ENCODE assay signal across 8 cellular contexts in the genomic region with DNA sequence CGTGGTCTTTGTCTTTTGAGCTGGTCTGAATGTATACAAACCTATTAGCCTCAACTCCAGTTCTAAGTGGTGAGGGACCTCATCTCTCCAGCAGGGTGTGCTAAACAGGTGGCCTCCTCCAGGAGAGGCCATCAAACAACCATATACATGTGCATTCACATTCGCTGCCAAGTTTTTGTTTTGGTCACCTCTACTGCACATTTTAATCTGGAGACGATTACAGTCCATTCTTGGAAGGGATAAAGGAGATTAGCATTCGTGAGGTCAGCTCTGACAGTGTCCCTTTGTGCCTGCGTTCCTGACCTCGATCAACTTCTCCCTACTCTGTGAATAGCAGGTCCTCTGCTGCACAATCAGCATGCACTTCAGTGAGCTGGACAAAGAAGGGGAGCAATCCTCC.
A peak's percentile ranks its signal among the peaks of the same experiment; 100 is the strongest.
DNase-seq lines count a peak whose midpoint lies in the region; ATAC-seq, FAIRE-seq and TF ChIP-seq lines count a peak whose summit lies in the region.

No MANE protein-coding gene starts in this region.

- H3K27ac Mint-ChIP-seq in chondrocyte (ENCODE audit: unreplicated experiment) (no peak overlapping the region), nephron (no peak overlapping the region)

- DNase-seq in AG08395 (ENCODE audit: low spot score) (peak; percentile 26), HTR-8/SVneo (ENCODE audit: insufficient read length, low spot score) (peak; percentile 34), chondrocyte (ENCODE audit: low spot score) (no peak), omental fat pad (ENCODE audit: low spot score) (no peak), NCI-H2227 (lab: John Stamatoyannopoulos, UW; ENCODE audit: unreplicated experiment) (no peak)
- no peak for DNase-seq in stimulated activated CD4-positive, alpha-beta T cell treated with anti-CD3 and anti-CD28 coated beads, Interleukin-1b, Interleukin-23, amount 100 ng/mL, for 48 hours

- H3K9me3 Mint-ChIP-seq in chondrocyte (ENCODE audit: low read depth) (no peaks in the 10 kb centered on the region), nephron (no peaks in the 10 kb centered on the region)

- H3K4me1 Mint-ChIP-seq in chondrocyte (ENCODE audit: low read depth) (no peaks in the 10 kb centered on the region), nephron (no peaks in the 10 kb centered on the region)

- peak; percentile 78 for ATAC-seq in GM19035 (IDR thresholded peaks at IDR 0.05; ENCODE audit: unreplicated experiment)
- ATAC-seq in omental fat pad (ENCODE audit: low FRiP score): no peak

- H3K36me3 Mint-ChIP-seq in chondrocyte (ENCODE audit: low read depth) (peaks cover 22% of the 10 kb centered on the region), nephron (ENCODE audit: low read depth) (peaks cover 80% of the 10 kb centered on the region)

- H3K27me3 Mint-ChIP-seq in chondrocyte (ENCODE audit: low read depth): no peaks in the 10 kb centered on the region
- H3K27me3 Mint-ChIP-seq in nephron (ENCODE audit: low read depth): no peaks in the 10 kb centered on the region

- H3K4me3 Mint-ChIP-seq in chondrocyte (ENCODE audit: unreplicated experiment) (no peak overlapping the region), nephron (no peak overlapping the region)

- TF ChIP-seq CTCF in chondrocyte (IDR thresholded peaks at IDR 0.05) (peak; percentile 71), nephron (IDR thresholded peaks at IDR 0.05; ENCODE audit: unreplicated experiment in 3 of 3) (peak in 2 of 3 experiments; percentile 15 to 35), omental fat pad (IDR thresholded peaks at IDR 0.05) (no peak)

- peak; percentile 68 for FAIRE-seq in HTR-8/SVneo (lab: Jason Lieb, UNC)

Comparison
In these comparisons a context has a peak if more than half of its experiments do, and no peak if none do; other contexts are left out.
1. DNase-seq: peak in AG08395 (single experiment) and HTR-8/SVneo (single experiment); none in chondrocyte (single experiment), omental fat pad (single experiment), stimulated activated CD4-positive, alpha-beta T cell treated with anti-CD3 and anti-CD28 coated beads, Interleukin-1b, Interleukin-23, amount 100 ng/mL, for 48 hours (single experiment) and NCI-H2227 (single experiment).
2. CTCF ChIP-seq: peak in chondrocyte (single experiment) and nephron (2 of 3); none in omental fat pad (0 of 3).